In genomic region chr13:28637714-28638355, GRCh38 we compare ENCODE assay signal across 17 cellular contexts. TPM values are rescaled to one million over a fixed set of nuclear protein-coding genes. Genes with fewer than 3 reads are reported as not detected.
DNase-seq lines count a peak whose midpoint lies in the region; ATAC-seq and TF ChIP-seq lines count a peak whose summit lies in the region.
"Had no signal": no experiment of that assay in that cellular context is flagged by ENCODE, and none has a peak within 500 bp of the region (broad histone marks: within the 10 kb centered on the region; RNA-seq: fewer than 3 reads in every experiment).

No MANE protein-coding gene starts in this region.

- TF ChIP-seq CTCF in heart right ventricle (IDR thresholded peaks at IDR 0.05) (no peak), left ventricle myocardium inferior (IDR thresholded peaks at IDR 0.05; ENCODE audit: borderline replicate concordance) (no peak)

- intact Hi-C loops in heart right ventricle (cut with DNase I) = loop anchor here in 9 of 10 donors (2.0 to 10.0 kb wide), 10 partner anchors 103 to 315 kb away; partner anchors contain the start of gene FLT1 (in 1 of the 9)
- intact Hi-C loops in Right ventricle myocardium inferior (cut with DNase I) = loop anchor here (2.0 to 5.0 kb wide), 3 partner anchors 105 to 501 kb away; partner anchors contain the start of genes FLT1 and PAN3
- intact Hi-C loops in left ventricle myocardium inferior (cut with micrococcal nuclease) = loop anchor here (5.0 to 10.0 kb wide), 2 partner anchors 143 to 316 kb away; partner anchors contain the start of gene FLT1

- H3K4me1 ChIP-seq in heart right ventricle = peaks cover 0 to 43% (median 20%) of the 10 kb centered on the region in 9 donors
- H3K4me1 ChIP-seq in left ventricle myocardium inferior = peaks cover 36% of the 10 kb centered on the region

- DNase-seq in heart right ventricle = peak in 1 of 2 donors; percentile 25
- no peak for DNase-seq in Right ventricle myocardium inferior (ENCODE audit: missing footprints)
- peak; percentile 70 for DNase-seq in Jurkat, Clone E6-1 (ENCODE audit: low read depth, low spot score)
- DNase-seq in left ventricle myocardium inferior = no peak
- no peak for DNase-seq in middle frontal gyrus (ENCODE audit: extremely low spot score, low spot score)
- DNase-seq in NCI-H1105 treated with DMSO at 0.1 percent for 48 hours (lab: John Stamatoyannopoulos, UW) = no peak
- DNase-seq in CD1c-positive myeloid dendritic cell (ENCODE audit: extremely low spot score) = no peak
- DNase-seq: activated CD4-positive, CD25-positive, alpha-beta regulatory T cell; effector memory CD8-positive, alpha-beta T cell; GOT3; head of caudate nucleus; IMR-90; NCI-H2107; SK-N-SH had no signal

- H3K4me3 ChIP-seq in heart right ventricle = peak overlapping the region in 2 of 10 donors; percentile 14 to 22
- peak overlapping the region; percentile 32 for H3K4me3 ChIP-seq in Jurkat, Clone E6-1 (ENCODE audit: low read length)
- H3K4me3 ChIP-seq in left ventricle myocardium inferior = peak overlapping the region; percentile 31
- H3K4me3 ChIP-seq: lung had no signal

- H3K36me3 ChIP-seq in heart right ventricle (no peaks in the 10 kb centered on the region), left ventricle myocardium inferior (no peaks in the 10 kb centered on the region)
- H3K36me3 ChIP-seq: neutrophil had no signal

- 40 to 49% methylated on average over 3 of the region's 3 CpGs for WGBS in heart right ventricle, 2 donors

- H3K27me3 ChIP-seq in heart right ventricle (peaks cover 0 to 4% (median 0%) of the 10 kb centered on the region in 7 donors), left ventricle myocardium inferior (ENCODE audit: low read depth) (no peaks in the 10 kb centered on the region)

- ATAC-seq in heart right ventricle (peak in 5 of 8 donors; percentile 32 to 83 (median 64)), Right ventricle myocardium inferior (no peak), GM19351 (IDR thresholded peaks at IDR 0.05; ENCODE audit: unreplicated experiment) (no peak)
- ATAC-seq: effector memory CD8-positive, alpha-beta T cell had no signal

- H3K27ac ChIP-seq in heart right ventricle = peak overlapping the region in 9 of 10 donors; percentile 10 to 63 (median 41)
- H3K27ac ChIP-seq in left ventricle myocardium inferior (replicated peaks) = peak overlapping the region; percentile 59
- H3K27ac ChIP-seq: neutrophil had no signal

- H3K9me3 ChIP-seq in heart right ventricle = no peaks in the 10 kb centered on the region
- H3K9me3 ChIP-seq in left ventricle myocardium inferior (replicated peaks) = no peaks in the 10 kb centered on the region
- H3K9me3 ChIP-seq: neutrophil, SK-N-SH had no signal

RNA-seq across cellular contexts. Expression of gene POMP, which starts 21.1 kb away (rescaled TPM):
- total RNA-seq in heart right ventricle = 100 to 1,000 TPM in 7 of 10 donors, 10 to 100 TPM in 3; 91.7 to 120 (median 101) TPM
- polyA plus RNA-seq in heart right ventricle = 100 to 1,000 TPM in 1 of 2 donors, 10 to 100 TPM in 1; 69.1 to 134 TPM
- total RNA-seq in Right ventricle myocardium inferior = 113 TPM
- polyA plus RNA-seq in Jurkat, Clone E6-1 (2012; ENCODE audit: insufficient read depth, insufficient read length) = 205 TPM
- 101 TPM for total RNA-seq in left ventricle myocardium inferior

Comparison
In these comparisons a context has a peak if more than half of its experiments do, and no peak if none do; other contexts are left out.
1. ATAC-seq: peak in heart right ventricle (5 of 8); none in Right ventricle myocardium inferior (single experiment) and GM19351 (single experiment).